ENCODE assay signal across 16 cellular contexts in the genomic region with DNA sequence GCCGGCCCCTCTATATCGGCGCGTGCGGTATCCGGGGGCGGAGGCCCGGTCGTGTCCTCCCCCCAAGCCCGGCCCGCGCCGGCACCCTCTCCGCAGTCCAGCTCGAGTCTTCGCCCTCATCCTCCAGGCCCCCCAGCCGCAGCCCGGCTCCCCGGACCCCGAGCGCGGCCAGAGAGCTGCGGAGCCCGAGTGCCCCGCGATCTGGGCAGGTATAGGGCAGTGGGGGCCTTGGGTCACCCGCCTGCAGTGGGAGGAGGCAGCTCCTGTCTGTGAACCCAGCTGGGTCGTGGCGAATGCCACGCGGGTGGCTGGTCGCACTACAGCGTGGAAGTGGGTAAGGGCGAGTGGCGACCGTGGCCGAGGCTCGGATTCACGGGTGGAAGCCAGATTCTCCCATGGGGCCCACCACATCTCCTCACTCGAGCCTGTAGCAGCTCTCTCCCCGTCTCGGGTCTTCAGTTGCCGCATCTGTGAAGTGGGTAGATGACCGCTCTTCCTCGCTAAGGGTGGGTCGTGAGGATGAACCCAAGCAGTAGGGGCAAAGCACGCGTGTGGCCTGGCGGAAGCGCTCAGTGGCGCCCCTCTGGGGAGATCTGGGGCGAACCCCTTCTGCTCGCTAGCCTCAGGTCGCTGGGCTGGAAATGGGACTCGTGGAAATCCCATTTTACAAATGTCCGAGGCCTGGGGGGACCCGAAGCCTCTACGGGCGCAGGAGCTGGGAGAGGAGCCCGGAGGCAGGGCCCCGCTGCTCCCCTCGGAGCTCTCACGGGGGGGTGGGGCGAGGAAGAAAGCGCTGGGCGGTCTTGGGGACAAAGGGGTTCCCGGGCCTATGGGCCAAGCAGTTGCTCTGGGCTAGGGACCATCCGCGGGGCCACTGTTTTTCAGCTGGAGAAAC. TPM values are rescaled to one million over a fixed set of nuclear protein-coding genes. Genes with fewer than 3 reads are reported as not detected.
DNase-seq lines count a peak whose midpoint lies in the region; ATAC-seq and TF ChIP-seq lines count a peak whose summit lies in the region.
"Had no signal": no experiment of that assay in that cellular context is flagged by ENCODE, and none has a peak within 500 bp of the region (broad histone marks: within the 10 kb centered on the region; RNA-seq: fewer than 3 reads in every experiment).

No MANE protein-coding gene starts in this region.

- 43 to 47% methylated on average over 69 of the region's 69 CpGs for WGBS in ectodermal cell, 2 experiments
- WGBS in urinary bladder, result 23% methylated on average over 69 of the region's 69 CpGs

- peak in 1 of 3 donors; percentile 49 for ATAC-seq in natural killer cell
- no peak for ATAC-seq in natural killer cell treated with Interleukin-12 subunit alpha and Interleukin-12 subunit beta and Interleukin-15 and Interleukin-18, amount 100 ng/mL, for 72 hours
- ATAC-seq in naive B cell (ENCODE audit: low read depth in 2 of 2), result no peak
- no peak for ATAC-seq in GM18519 (IDR thresholded peaks at IDR 0.05; ENCODE audit: low FRiP score, unreplicated experiment)
- ATAC-seq: gastrocnemius medialis had no signal

- no peak overlapping the region for H3K27ac ChIP-seq in ectodermal cell (ENCODE audit: insufficient read depth, low read depth, low read length, poor library complexity, severe bottlenecking)
- H3K27ac ChIP-seq in urinary bladder (ENCODE audit: low read depth), result no peak overlapping the region
- H3K27ac ChIP-seq: gastrocnemius medialis had no signal

- H3K36me3 ChIP-seq in ectodermal cell (ENCODE audit: control insufficient read depth, insufficient read depth, low read length), result no peaks in the 10 kb centered on the region
- no peaks in the 10 kb centered on the region for H3K36me3 ChIP-seq in urinary bladder (ENCODE audit: insufficient read depth)
- H3K36me3 ChIP-seq: gastrocnemius medialis had no signal

- H3K4me1 Mint-ChIP-seq in natural killer cell (peaks cover 8% of the 10 kb centered on the region in 2 donors), naive B cell (peaks cover 10 to 14% (median 13%) of the 10 kb centered on the region in 3 donors)
- H3K4me1 Mint-ChIP-seq in natural killer cell treated with Interleukin-12 subunit alpha and Interleukin-12 subunit beta and Interleukin-15 and Interleukin-18, amount 100 ng/mL, for 72 hours (ENCODE audit: low read depth in 2 of 2), result peaks cover 10 to 13% of the 10 kb centered on the region in 2 donors

- H3K36me3 Mint-ChIP-seq in natural killer cell, result peaks cover 7% of the 10 kb centered on the region
- H3K36me3 Mint-ChIP-seq in natural killer cell treated with Interleukin-12 subunit alpha and Interleukin-12 subunit beta and Interleukin-15 and Interleukin-18, amount 100 ng/mL, for 72 hours, result peaks cover 7% of the 10 kb centered on the region
- peaks cover 0 to 9% of the 10 kb centered on the region in 2 donors for H3K36me3 Mint-ChIP-seq in naive B cell

- H3K27me3 Mint-ChIP-seq in natural killer cell (ENCODE audit: low read depth in 2 of 2), result peaks cover 27 to 33% of the 10 kb centered on the region in 2 donors
- peaks cover 10 to 19% of the 10 kb centered on the region in 2 donors for H3K27me3 Mint-ChIP-seq in natural killer cell treated with Interleukin-12 subunit alpha and Interleukin-12 subunit beta and Interleukin-15 and Interleukin-18, amount 100 ng/mL, for 72 hours
- peaks cover 12 to 62% (median 45%) of the 10 kb centered on the region in 3 donors for H3K27me3 Mint-ChIP-seq in naive B cell

- peak overlapping the region; percentile 20 for H3K4me3 ChIP-seq in ectodermal cell (ENCODE audit: insufficient read depth, low read depth, low read length)
- peak overlapping the region; percentile 34 for H3K4me3 ChIP-seq in urinary bladder (ENCODE audit: low read depth, low read length)

- H3K27ac Mint-ChIP-seq in natural killer cell (no peak overlapping the region), naive B cell (peak overlapping the region in 1 of 6 donors; percentile 68)
- no peak overlapping the region for H3K27ac Mint-ChIP-seq in natural killer cell treated with Interleukin-12 subunit alpha and Interleukin-12 subunit beta and Interleukin-15 and Interleukin-18, amount 100 ng/mL, for 72 hours

- DNase-seq in natural killer cell (no peak), naive B cell (no peak), NCI-H345 (lab: John Stamatoyannopoulos, UW) (no peak), NCI-H1105 treated with DMSO at 0.1 percent for 48 hours (lab: John Stamatoyannopoulos, UW) (no peak)
- no peak for DNase-seq in natural killer cell treated with Interleukin-12 subunit alpha and Interleukin-12 subunit beta and Interleukin-15 and Interleukin-18, amount 100 ng/mL, for 72 hours (ENCODE audit: low spot score)
- DNase-seq: amygdala; DMS153; effector CD8-positive, alpha-beta T cell; gastrocnemius medialis; NCI-H1930; occipital lobe; Right ventricle myocardium superior had no signal

- peak overlapping the region; percentile 68 for H3K4me3 Mint-ChIP-seq in natural killer cell
- H3K4me3 Mint-ChIP-seq in natural killer cell treated with Interleukin-12 subunit alpha and Interleukin-12 subunit beta and Interleukin-15 and Interleukin-18, amount 100 ng/mL, for 72 hours, result no peak overlapping the region
- peak overlapping the region in 6 of 8 donors; percentile 29 to 68 (median 46) for H3K4me3 Mint-ChIP-seq in naive B cell

- H3K4me1 ChIP-seq in ectodermal cell (ENCODE audit: control insufficient read depth, insufficient read depth, low read length) (no peaks in the 10 kb centered on the region), urinary bladder (ENCODE audit: insufficient read depth) (no peaks in the 10 kb centered on the region)

- no peak for TF ChIP-seq CTCF in natural killer cell (IDR thresholded peaks at IDR 0.05)

- H3K27me3 ChIP-seq in ectodermal cell (ENCODE audit: control insufficient read depth, insufficient read depth, low read length, poor library complexity, severe bottlenecking), result peaks cover 62% of the 10 kb centered on the region

- H3K9me3 Mint-ChIP-seq in natural killer cell, result no peaks in the 10 kb centered on the region
- H3K9me3 Mint-ChIP-seq in natural killer cell treated with Interleukin-12 subunit alpha and Interleukin-12 subunit beta and Interleukin-15 and Interleukin-18, amount 100 ng/mL, for 72 hours, result no peaks in the 10 kb centered on the region
- peaks cover 0 to 4% (median 0%) of the 10 kb centered on the region in 7 donors for H3K9me3 Mint-ChIP-seq in naive B cell

- H3K9me3 ChIP-seq in ectodermal cell (ENCODE audit: control insufficient read depth, low read length), result no peaks in the 10 kb centered on the region
- H3K9me3 ChIP-seq: gastrocnemius medialis had no signal

- intact Hi-C loops in natural killer cell (cut with micrococcal nuclease), result no loop called here

RNA-seq across cellular contexts. Expression of gene NR5A1, which starts 1.9 kb away (rescaled TPM):
- total RNA-seq in natural killer cell (not detected), urinary bladder (not detected)
- not detected for total RNA-seq in natural killer cell treated with Interleukin-12 subunit alpha and Interleukin-12 subunit beta and Interleukin-15 and Interleukin-18, amount 100 ng/mL, for 72 hours
- polyA plus RNA-seq in ectodermal cell (2013, experiment 1 of 4), result 0.78 TPM
- 1.4 TPM for polyA plus RNA-seq in ectodermal cell (2013, experiment 2 of 4)
- 1.3 TPM for polyA plus RNA-seq in ectodermal cell (2013, experiment 3 of 4)
- polyA plus RNA-seq in ectodermal cell (2013, experiment 4 of 4), result 1.3 TPM
- polyA plus RNA-seq in naive B cell (ENCODE audit: low read depth in 6 of 6) (not detected), urinary bladder (not detected)
- total RNA-seq: gastrocnemius medialis, LHCN-M2, Right ventricle myocardium superior had no signal

RNA-seq across cellular contexts. Expression of gene ADGRD2, which starts 55.0 kb away (rescaled TPM):
- total RNA-seq in natural killer cell (not detected), urinary bladder (not detected)
- not detected for total RNA-seq in natural killer cell treated with Interleukin-12 subunit alpha and Interleukin-12 subunit beta and Interleukin-15 and Interleukin-18, amount 100 ng/mL, for 72 hours
- not detected for polyA plus RNA-seq in ectodermal cell (2013, experiment 1 of 4)
- 0.50 TPM for polyA plus RNA-seq in ectodermal cell (2013, experiment 2 of 4)
- polyA plus RNA-seq in ectodermal cell (2013, experiment 3 of 4), result 0.48 TPM
- 0.81 TPM for polyA plus RNA-seq in ectodermal cell (2013, experiment 4 of 4)
- polyA plus RNA-seq in naive B cell (ENCODE audit: low read depth in 6 of 6) (not detected), urinary bladder (not detected)
- total RNA-seq: gastrocnemius medialis, LHCN-M2, occipital lobe, Right ventricle myocardium superior had no signal
